Comparison of ENCODE assay signal across 22 cellular contexts in genomic region chr4:6296026-6296425, GRCh38.
"Had no signal": no experiment of that assay in that cellular context is flagged by ENCODE, and none has a peak within 500 bp of the region (broad histone marks: within the 10 kb centered on the region; RNA-seq: fewer than 3 reads in every experiment).

No MANE protein-coding gene starts in this region.

- H3K9me3 Mint-ChIP-seq: naive thymus-derived CD4-positive, alpha-beta T cell had no signal

- H3K27ac ChIP-seq: coronary artery, dorsolateral prefrontal cortex, epithelial cell of prostate, esophagus squamous epithelium, gastrocnemius medialis, heart right ventricle, left lung, lower lobe of right lung had no signal

- H3K9me3 ChIP-seq: esophagus squamous epithelium, gastrocnemius medialis, heart right ventricle, left lung, lower lobe of right lung had no signal

- H3K27me3 Mint-ChIP-seq: naive thymus-derived CD4-positive, alpha-beta T cell had no signal

- H3K27ac Mint-ChIP-seq: naive thymus-derived CD4-positive, alpha-beta T cell had no signal

- H3K27me3 ChIP-seq: dorsolateral prefrontal cortex, esophagus squamous epithelium, gastrocnemius medialis, heart right ventricle, left lung had no signal

- H3K4me1 Mint-ChIP-seq: naive thymus-derived CD4-positive, alpha-beta T cell had no signal

- H3K4me3 ChIP-seq: coronary artery, dorsolateral prefrontal cortex, esophagus squamous epithelium, gastrocnemius medialis, heart right ventricle, left lung, lower lobe of right lung had no signal

- DNase-seq: dermis blood vessel endothelial cell; dorsolateral prefrontal cortex; effector CD4-positive, alpha-beta T cell; effector memory CD4-positive, alpha-beta T cell; erythroblast; esophagus squamous epithelium; foreskin fibroblast; foreskin melanocyte; gastrocnemius medialis; glutamatergic neuron; head of caudate nucleus; heart right ventricle; hippocampal formation; left cardiac atrium; left ventricle myocardium superior; lower lobe of right lung; mesenchymal stem cell; midbrain; naive thymus-derived CD4-positive, alpha-beta T cell had no signal

- H3K4me1 ChIP-seq: gastrocnemius medialis, heart right ventricle, left lung, lower lobe of right lung had no signal
